8 cellular contexts compared by ENCODE assay signal in the genomic region with DNA sequence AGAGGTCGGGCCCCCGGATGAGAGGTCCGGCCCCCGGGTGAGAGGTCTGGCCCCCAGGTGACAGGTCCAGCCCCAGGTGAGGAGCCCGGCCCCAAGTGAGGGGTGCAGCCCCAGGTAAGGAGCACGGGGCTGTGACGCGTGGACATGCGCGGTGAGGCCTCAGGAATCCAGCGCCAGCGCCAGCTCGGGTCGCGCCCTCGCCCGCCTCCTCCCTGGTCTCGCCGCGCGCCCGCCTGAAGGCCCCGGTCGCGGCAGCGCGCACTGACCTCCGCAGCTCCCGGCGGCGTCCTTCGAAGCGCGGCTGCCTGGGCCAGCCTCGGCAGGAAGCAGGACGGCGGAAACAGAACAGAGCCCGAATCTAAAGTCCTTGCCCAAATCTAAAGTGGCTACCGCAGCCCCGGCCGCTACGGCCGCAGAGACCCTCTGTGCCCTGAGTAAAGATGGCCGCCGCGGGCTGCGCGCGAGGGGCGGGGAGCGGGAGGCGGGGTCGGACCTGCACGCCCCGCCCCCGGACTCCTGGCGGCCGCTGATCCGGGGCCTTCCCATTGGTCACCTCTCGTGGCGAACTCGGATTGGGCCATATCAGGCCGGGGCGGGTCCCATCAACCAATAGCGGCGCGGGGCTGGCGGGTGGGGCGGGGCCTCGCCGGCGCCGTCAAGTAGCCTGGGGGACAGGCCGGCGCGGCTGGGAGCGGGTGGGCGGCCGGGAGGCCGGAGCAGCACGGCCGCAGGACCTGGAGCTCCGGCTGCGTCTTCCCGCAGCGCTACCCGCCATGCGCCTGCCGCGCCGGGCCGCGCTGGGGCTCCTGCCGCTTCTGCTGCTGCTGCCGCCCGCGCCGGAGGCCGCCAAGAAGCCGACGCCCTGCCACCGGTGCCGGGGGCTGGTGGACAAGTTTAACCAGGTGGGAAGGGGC. TPM values are rescaled to one million over a fixed set of nuclear protein-coding genes. Genes with fewer than 3 reads are reported as not detected.
DNase-seq lines count a peak whose midpoint lies in the region; ATAC-seq and TF ChIP-seq lines count a peak whose summit lies in the region.

A gene (minus strand): TSS at position 442 of the 914 bp plus-strand sequence. CDS start 4,673 bp downstream, outside the sequence.
A gene with protein sequence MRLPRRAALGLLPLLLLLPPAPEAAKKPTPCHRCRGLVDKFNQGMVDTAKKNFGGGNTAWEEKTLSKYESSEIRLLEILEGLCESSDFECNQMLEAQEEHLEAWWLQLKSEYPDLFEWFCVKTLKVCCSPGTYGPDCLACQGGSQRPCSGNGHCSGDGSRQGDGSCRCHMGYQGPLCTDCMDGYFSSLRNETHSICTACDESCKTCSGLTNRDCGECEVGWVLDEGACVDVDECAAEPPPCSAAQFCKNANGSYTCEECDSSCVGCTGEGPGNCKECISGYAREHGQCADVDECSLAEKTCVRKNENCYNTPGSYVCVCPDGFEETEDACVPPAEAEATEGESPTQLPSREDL (plus strand): TSS at position 638 of the 914 bp plus-strand sequence. CDS start 136 bp downstream, at position 774.

- peak; percentile 85 for ATAC-seq in GM21619 (IDR thresholded peaks at IDR 0.05; ENCODE audit: unreplicated experiment)

- peak within 1 kb of the TSS; percentile 82 for H3K4me3 Mint-ChIP-seq in activated T-cell treated with anti-CD3 and anti-CD28 coated beads, Interleukin-2, amount 50 U/mL, for 24 hours

- TF ChIP-seq POLR2A in erythroblast (IDR thresholded peaks at IDR 0.05; ENCODE audit: low read length), result peak; percentile 59

- peaks cover 33% of the 10 kb centered on the region for H3K4me1 Mint-ChIP-seq in activated T-cell treated with anti-CD3 and anti-CD28 coated beads, Interleukin-2, amount 50 U/mL, for 24 hours (ENCODE audit: low read depth)

- no peaks in the 10 kb centered on the region for H3K27me3 ChIP-seq in mucosa of stomach (ENCODE audit: control insufficient read depth, insufficient read depth, low read length)

- H3K9me3 Mint-ChIP-seq in activated T-cell treated with anti-CD3 and anti-CD28 coated beads, Interleukin-2, amount 50 U/mL, for 24 hours, result no peaks in the 10 kb centered on the region

- peaks cover 18% of the 10 kb centered on the region for H3K4me1 ChIP-seq in mucosa of stomach (ENCODE audit: control insufficient read depth, insufficient read depth, low read length)

- DNase-seq in DMS53 (lab: John Stamatoyannopoulos, UW) (peak; percentile 96), erythroblast (lab: John Stamatoyannopoulos, UW) (peak; percentile 97 to 99)
- peak; percentile 89 for DNase-seq in Jurkat, Clone E6-1 (ENCODE audit: low read depth, low spot score)
- DNase-seq in activated T-cell treated with anti-CD3 and anti-CD28 coated beads, Interleukin-2, amount 50 U/mL, for 24 hours, result peak; percentile 97
- peak; percentile 98 for DNase-seq in stimulated activated CD8-positive, alpha-beta memory T cell treated with anti-CD3 and anti-CD28 coated beads, Interleukin-4, amount 100 ng/mL, for 48 hours

- H3K36me3 ChIP-seq in mucosa of stomach (ENCODE audit: control insufficient read depth, insufficient read depth, low read length), result no peaks in the 10 kb centered on the region

- H3K36me3 Mint-ChIP-seq in activated T-cell treated with anti-CD3 and anti-CD28 coated beads, Interleukin-2, amount 50 U/mL, for 24 hours (ENCODE audit: low read depth), result peaks cover 43% of the 10 kb centered on the region

- peak within 1 kb of the TSS; percentile 74 for H3K4me3 ChIP-seq in Jurkat, Clone E6-1 (ENCODE audit: low read length)
- H3K4me3 ChIP-seq in mucosa of stomach (ENCODE audit: low read length), result peak within 1 kb of the TSS; percentile 63

- peak within 1 kb of the TSS; percentile 91 for H3K9ac ChIP-seq in mucosa of stomach (ENCODE audit: low read length)

- peak within 1 kb of the TSS; percentile 88 for H3K27ac Mint-ChIP-seq in activated T-cell treated with anti-CD3 and anti-CD28 coated beads, Interleukin-2, amount 50 U/mL, for 24 hours

- no peaks in the 10 kb centered on the region for H3K9me3 ChIP-seq in mucosa of stomach (ENCODE audit: control insufficient read depth, low read length)

- no peaks in the 10 kb centered on the region for H3K27me3 Mint-ChIP-seq in activated T-cell treated with anti-CD3 and anti-CD28 coated beads, Interleukin-2, amount 50 U/mL, for 24 hours

TF ChIP-seq in PFSK-1, 5 proteins besides CTCF, POLR2A, EP300 and RAD21:
- TF ChIP-seq TAF1 (IDR thresholded peaks at IDR 0.05; ENCODE audit: borderline replicate concordance, insufficient read depth, low read length) (peak; percentile 29; the same call in 1 of the 2 replicates), SIN3A (IDR thresholded peaks at IDR 0.05; ENCODE audit: borderline replicate concordance, insufficient read depth, low read length) (no peak), POLR2AphosphoS5 (IDR thresholded peaks at IDR 0.05; ENCODE audit: low read depth, low read length) (peak; percentile 53; the same call in 1 of the 2 replicates), FOXP2 (optimal IDR thresholded peaks at IDR 0.05; ENCODE audit: borderline replicate concordance, extremely low read depth, extremely low read length, insufficient read depth) (peak; percentile 35)
- TF ChIP-seq, protein P1, sequence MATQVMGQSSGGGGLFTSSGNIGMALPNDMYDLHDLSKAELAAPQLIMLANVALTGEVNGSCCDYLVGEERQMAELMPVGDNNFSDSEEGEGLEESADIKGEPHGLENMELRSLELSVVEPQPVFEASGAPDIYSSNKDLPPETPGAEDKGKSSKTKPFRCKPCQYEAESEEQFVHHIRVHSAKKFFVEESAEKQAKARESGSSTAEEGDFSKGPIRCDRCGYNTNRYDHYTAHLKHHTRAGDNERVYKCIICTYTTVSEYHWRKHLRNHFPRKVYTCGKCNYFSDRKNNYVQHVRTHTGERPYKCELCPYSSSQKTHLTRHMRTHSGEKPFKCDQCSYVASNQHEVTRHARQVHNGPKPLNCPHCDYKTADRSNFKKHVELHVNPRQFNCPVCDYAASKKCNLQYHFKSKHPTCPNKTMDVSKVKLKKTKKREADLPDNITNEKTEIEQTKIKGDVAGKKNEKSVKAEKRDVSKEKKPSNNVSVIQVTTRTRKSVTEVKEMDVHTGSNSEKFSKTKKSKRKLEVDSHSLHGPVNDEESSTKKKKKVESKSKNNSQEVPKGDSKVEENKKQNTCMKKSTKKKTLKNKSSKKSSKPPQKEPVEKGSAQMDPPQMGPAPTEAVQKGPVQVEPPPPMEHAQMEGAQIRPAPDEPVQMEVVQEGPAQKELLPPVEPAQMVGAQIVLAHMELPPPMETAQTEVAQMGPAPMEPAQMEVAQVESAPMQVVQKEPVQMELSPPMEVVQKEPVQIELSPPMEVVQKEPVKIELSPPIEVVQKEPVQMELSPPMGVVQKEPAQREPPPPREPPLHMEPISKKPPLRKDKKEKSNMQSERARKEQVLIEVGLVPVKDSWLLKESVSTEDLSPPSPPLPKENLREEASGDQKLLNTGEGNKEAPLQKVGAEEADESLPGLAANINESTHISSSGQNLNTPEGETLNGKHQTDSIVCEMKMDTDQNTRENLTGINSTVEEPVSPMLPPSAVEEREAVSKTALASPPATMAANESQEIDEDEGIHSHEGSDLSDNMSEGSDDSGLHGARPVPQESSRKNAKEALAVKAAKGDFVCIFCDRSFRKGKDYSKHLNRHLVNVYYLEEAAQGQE (IDR thresholded peaks at IDR 0.05; ENCODE audit: insufficient read depth in 1 of 2, low read depth in 2 of 2, low read length in 2 of 2), result peak in 1 of 2 experiments; percentile 21; a peak in 1 of 4 replicates

RNA-seq across cellular contexts. Expression of the first gene that starts in this region (rescaled TPM):
- polyA plus RNA-seq in Jurkat, Clone E6-1 (2012; ENCODE audit: insufficient read depth, insufficient read length), result 40.5 TPM
- polyA plus RNA-seq in PFSK-1 (2012; ENCODE audit: insufficient read length, low read depth), result 28.8 TPM

RNA-seq across cellular contexts. Expression of the second gene that starts in this region (rescaled TPM):
- 52.0 TPM for polyA plus RNA-seq in Jurkat, Clone E6-1 (2012; ENCODE audit: insufficient read depth, insufficient read length)
- 48.9 TPM for polyA plus RNA-seq in PFSK-1 (2012; ENCODE audit: insufficient read length, low read depth)

Comparison
In these comparisons a context has a peak if more than half of its experiments do, and no peak if none do; other contexts are left out.
1. Peak in every context shown above with its lines: DNase-seq, ATAC-seq and H3K4me3 ChIP-seq.